In genomic region chr10:129344103-129344502, GRCh38 we compare ENCODE assay signal across 5 cellular contexts.
"Had no signal": no experiment of that assay in that cellular context is flagged by ENCODE, and none has a peak within 500 bp of the region (broad histone marks: within the 10 kb centered on the region; RNA-seq: fewer than 3 reads in every experiment).

No MANE protein-coding gene starts in this region.

- H3K27ac ChIP-seq: GM23248, HL-60 had no signal

- H3K4me3 ChIP-seq: GM23248 had no signal

- ATAC-seq: HepG2 had no signal

- DNase-seq: GM23248, H9, HCEC 1CT had no signal

- H3K9ac ChIP-seq: GM23248 had no signal

- H2AFZ ChIP-seq: GM23248 had no signal
